In genomic region chr4:6926081-6926480, GRCh38 we compare ENCODE assay signal across 12 cellular contexts. TPM values are rescaled to one million over a fixed set of nuclear protein-coding genes. Genes with fewer than 3 reads are reported as not detected.
DNase-seq lines count a peak whose midpoint lies in the region; ATAC-seq and TF ChIP-seq lines count a peak whose summit lies in the region.
"Had no signal": no experiment of that assay in that cellular context is flagged by ENCODE, and none has a peak within 500 bp of the region (broad histone marks: within the 10 kb centered on the region; RNA-seq: fewer than 3 reads in every experiment).

No MANE protein-coding gene starts in this region.

- DNase-seq in activated T-cell treated with anti-CD3 and anti-CD28 coated beads, Interleukin-2, amount 50 U/mL, for 24 hours: no peak
- DNase-seq in activated T-cell treated with anti-CD3 and anti-CD28 coated beads, Interleukin-2, amount 50 U/mL, for 1 hour: no peak
- DNase-seq in activated CD8-positive, alpha-beta T cell treated with anti-CD3 and anti-CD28 coated beads, Interleukin-2, amount 10 ng/mL, durations not matched to agents 7 days and 5 days: no peak
- DNase-seq in right cardiac atrium (peak in 1 of 3 donors; percentile 44), suprapubic skin (ENCODE audit: low spot score in 2 of 2) (no peak)
- DNase-seq: H7, NCI-H1048, NCI-H526, nephron progenitor cell had no signal

- H3K4me1 ChIP-seq in right cardiac atrium (ENCODE audit: control insufficient read depth, insufficient read depth, low read length) (peaks cover 12% of the 10 kb centered on the region), suprapubic skin (peaks cover 19% of the 10 kb centered on the region)

- H3K36me3 Mint-ChIP-seq in activated T-cell treated with anti-CD3 and anti-CD28 coated beads, Interleukin-2, amount 50 U/mL, for 24 hours (ENCODE audit: low read depth): peaks cover 73% of the 10 kb centered on the region
- peaks cover 55% of the 10 kb centered on the region for H3K36me3 Mint-ChIP-seq in activated CD8-positive, alpha-beta T cell treated with anti-CD3 and anti-CD28 coated beads, Interleukin-2, amount 10 ng/mL, durations not matched to agents 7 days and 5 days (ENCODE audit: low read depth)

- no peak for TF ChIP-seq EP300 in suprapubic skin (IDR thresholded peaks at IDR 0.05)

- ATAC-seq in activated CD8-positive, alpha-beta T cell treated with anti-CD3 and anti-CD28 coated beads, Interleukin-2, amount 10 ng/mL, durations not matched to agents 7 days and 5 days: no peak
- ATAC-seq in right cardiac atrium: peak; percentile 9 to 10
- ATAC-seq in HG02970 (IDR thresholded peaks at IDR 0.05; ENCODE audit: low FRiP score, unreplicated experiment): no peak
- ATAC-seq in GM19324 (IDR thresholded peaks at IDR 0.05; ENCODE audit: low FRiP score, unreplicated experiment): no peak
- ATAC-seq in HG02610 (IDR thresholded peaks at IDR 0.05; ENCODE audit: unreplicated experiment): no peak

- H3K27ac ChIP-seq in right cardiac atrium (ENCODE audit: low read length): no peak overlapping the region
- H3K27ac ChIP-seq in suprapubic skin: peak overlapping the region; percentile 25

- no peak for TF ChIP-seq POLR2A in suprapubic skin (IDR thresholded peaks at IDR 0.05)

- POLR2A ChIA-PET in activated CD8-positive, alpha-beta T cell treated with anti-CD3 and anti-CD28 coated beads, Interleukin-2, amount 10 ng/mL, durations not matched to agents 7 days and 5 days (lab: Charles Lee): interaction anchor here (0.7 to 2.7 kb wide), 6 partner anchors 9 to 150 kb away, joined by 3 to 10 read pairs (median 4); partner anchors contain the start of gene TBC1D14

- no peaks in the 10 kb centered on the region for H3K9me3 ChIP-seq in right cardiac atrium (ENCODE audit: control insufficient read depth, low read length)
- no peaks in the 10 kb centered on the region for H3K9me3 ChIP-seq in suprapubic skin

- H3K27me3 ChIP-seq in right cardiac atrium (ENCODE audit: control insufficient read depth, insufficient read depth) (no peaks in the 10 kb centered on the region), suprapubic skin (no peaks in the 10 kb centered on the region)

- CTCF ChIA-PET in activated CD8-positive, alpha-beta T cell treated with anti-CD3 and anti-CD28 coated beads, Interleukin-2, amount 10 ng/mL, durations not matched to agents 7 days and 5 days (lab: Charles Lee): interaction anchor here (1.0 to 3.4 kb wide), 11 partner anchors 7 to 145 kb away, joined by 3 to 15 read pairs (median 5); a partner anchor contains a TSS

- no peak overlapping the region for H3K4me3 ChIP-seq in right cardiac atrium (ENCODE audit: low read length)
- no peak overlapping the region for H3K4me3 ChIP-seq in suprapubic skin

- no peaks in the 10 kb centered on the region for H3K27me3 Mint-ChIP-seq in activated T-cell treated with anti-CD3 and anti-CD28 coated beads, Interleukin-2, amount 50 U/mL, for 24 hours
- no peaks in the 10 kb centered on the region for H3K27me3 Mint-ChIP-seq in activated CD8-positive, alpha-beta T cell treated with anti-CD3 and anti-CD28 coated beads, Interleukin-2, amount 10 ng/mL, durations not matched to agents 7 days and 5 days (ENCODE audit: low read depth)

- intact Hi-C loops in right cardiac atrium (cut with DNase I): no loop called here

- H3K4me3 Mint-ChIP-seq in activated T-cell treated with anti-CD3 and anti-CD28 coated beads, Interleukin-2, amount 50 U/mL, for 24 hours: peak overlapping the region; percentile 51
- peak overlapping the region; percentile 44 for H3K4me3 Mint-ChIP-seq in activated CD8-positive, alpha-beta T cell treated with anti-CD3 and anti-CD28 coated beads, Interleukin-2, amount 10 ng/mL, durations not matched to agents 7 days and 5 days

- H3K27ac Mint-ChIP-seq in activated T-cell treated with anti-CD3 and anti-CD28 coated beads, Interleukin-2, amount 50 U/mL, for 24 hours: peak overlapping the region; percentile 82
- peak overlapping the region; percentile 65 for H3K27ac Mint-ChIP-seq in activated CD8-positive, alpha-beta T cell treated with anti-CD3 and anti-CD28 coated beads, Interleukin-2, amount 10 ng/mL, durations not matched to agents 7 days and 5 days
- H3K27ac Mint-ChIP-seq: nephron progenitor cell had no signal

- H3K36me3 ChIP-seq in suprapubic skin: peaks cover 16% of the 10 kb centered on the region

- no peak for TF ChIP-seq CTCF in suprapubic skin (IDR thresholded peaks at IDR 0.05)

- WGBS in right cardiac atrium: 89% methylated on average over 19 of the region's 19 CpGs
- 86% methylated on average over 19 of the region's 19 CpGs for WGBS in suprapubic skin

- peaks cover 76% of the 10 kb centered on the region for H3K4me1 Mint-ChIP-seq in activated T-cell treated with anti-CD3 and anti-CD28 coated beads, Interleukin-2, amount 50 U/mL, for 24 hours (ENCODE audit: low read depth)
- H3K4me1 Mint-ChIP-seq in activated CD8-positive, alpha-beta T cell treated with anti-CD3 and anti-CD28 coated beads, Interleukin-2, amount 10 ng/mL, durations not matched to agents 7 days and 5 days (ENCODE audit: low read depth): peaks cover 60% of the 10 kb centered on the region

- no peaks in the 10 kb centered on the region for H3K9me3 Mint-ChIP-seq in activated T-cell treated with anti-CD3 and anti-CD28 coated beads, Interleukin-2, amount 50 U/mL, for 24 hours
- no peaks in the 10 kb centered on the region for H3K9me3 Mint-ChIP-seq in activated CD8-positive, alpha-beta T cell treated with anti-CD3 and anti-CD28 coated beads, Interleukin-2, amount 10 ng/mL, durations not matched to agents 7 days and 5 days (ENCODE audit: insufficient read depth)
- H3K9me3 Mint-ChIP-seq: nephron progenitor cell had no signal

RNA-seq across cellular contexts. Expression of gene TBC1D14, which starts 16.5 kb away (rescaled TPM):
- 10 to 100 TPM; 39.4 to 39.8 TPM for total RNA-seq in activated CD8-positive, alpha-beta T cell treated with anti-CD3 and anti-CD28 coated beads, Interleukin-2, amount 10 ng/mL, durations not matched to agents 7 days and 5 days
- total RNA-seq in right cardiac atrium (10 to 100 TPM; 36.2 to 44.8 (median 42.5) TPM), suprapubic skin (100 to 1,000 TPM in 2 of 4 donors, 10 to 100 TPM in 2; 55.0 to 111 (median 97.9) TPM)
- polyA plus RNA-seq in right cardiac atrium: 20.1 TPM

Comparison
In these comparisons a context has a peak if more than half of its experiments do, and no peak if none do; other contexts are left out.
1. ATAC-seq: peak in right cardiac atrium (2 of 2); none in activated CD8-positive, alpha-beta T cell treated with anti-CD3 and anti-CD28 coated beads, Interleukin-2, amount 10 ng/mL, durations not matched to agents 7 days and 5 days (single experiment), HG02970 (single experiment), GM19324 (single experiment) and HG02610 (single experiment).